Comparison of ENCODE assay signal across 20 cellular contexts in the genomic region with DNA sequence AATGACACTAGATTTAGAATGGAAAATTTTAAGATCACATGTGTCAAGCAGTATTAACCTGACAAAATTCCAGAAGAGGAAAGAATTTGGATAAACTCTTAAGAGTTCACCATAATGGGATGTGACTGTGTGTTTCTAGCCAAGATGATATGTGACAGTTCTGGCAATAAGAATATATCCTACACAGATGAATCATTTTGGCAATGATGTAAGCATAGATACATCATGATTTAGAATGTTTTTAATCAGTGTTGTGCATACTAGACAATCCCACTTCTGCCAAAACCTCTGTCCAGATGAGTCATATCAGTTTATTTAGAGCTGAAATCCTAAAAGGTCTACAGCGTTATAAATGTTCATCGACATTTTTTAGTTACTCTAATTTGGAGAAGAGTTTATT. TPM values are rescaled to one million over a fixed set of nuclear protein-coding genes. Genes with fewer than 3 reads are reported as not detected.
A peak's percentile ranks its signal among the peaks of the same experiment; 100 is the strongest.
DNase-seq lines count a peak whose midpoint lies in the region; ATAC-seq, FAIRE-seq and TF ChIP-seq lines count a peak whose summit lies in the region.
"Had no signal": no experiment of that assay in that cellular context is flagged by ENCODE, and none has a peak within 500 bp of the region (broad histone marks: within the 10 kb centered on the region; RNA-seq: fewer than 3 reads in every experiment).

No MANE protein-coding gene starts in this region.

- no peak overlapping the region for H3K27ac ChIP-seq in GM12878 (ENCODE audit: control insufficient read depth, insufficient read depth)
- H3K27ac ChIP-seq in hepatocyte, result peak overlapping the region; percentile 9
- H3K27ac ChIP-seq: cardiac muscle cell, left ventricle myocardium inferior, SJCRH30 had no signal

- intact Hi-C loops in GM12878 (cut with micrococcal nuclease; ENCODE audit: unreplicated experiment), result no loop called here
- intact Hi-C loops in activated CD4-positive, alpha-beta memory T cell treated with anti-CD3 and anti-CD28 coated beads for 36 hours (cut with micrococcal nuclease), result no loop called here

- H3K4me2 ChIP-seq in GM12878 (ENCODE audit: control insufficient read depth, insufficient read depth), result no peak overlapping the region
- H3K4me2 ChIP-seq in hepatocyte, result no peak overlapping the region

- peak; percentile 7 for FAIRE-seq in GM12878 (lab: Jason Lieb, UNC)

- RAD21 ChIA-PET in GM12878 (lab: Charles Lee; ENCODE audit: unreplicated experiment), result no interaction called here

- H3K4me1 Mint-ChIP-seq in activated CD4-positive, alpha-beta memory T cell treated with anti-CD3 and anti-CD28 coated beads for 36 hours (ENCODE audit: low read depth), result peaks cover 2% of the 10 kb centered on the region
- H3K4me1 Mint-ChIP-seq in activated naive CD8-positive, alpha-beta T cell treated with anti-CD3 and anti-CD28 coated beads for 36 hours, result peaks cover 6% of the 10 kb centered on the region

- H3K9ac ChIP-seq in GM12878 (ENCODE audit: control insufficient read depth, insufficient read depth, low read length), result no peak overlapping the region

- no peak overlapping the region for H3K27ac Mint-ChIP-seq in activated CD4-positive, alpha-beta memory T cell treated with anti-CD3 and anti-CD28 coated beads for 36 hours
- H3K27ac Mint-ChIP-seq in activated naive CD8-positive, alpha-beta T cell treated with anti-CD3 and anti-CD28 coated beads for 36 hours, result no peak overlapping the region
- H3K27ac Mint-ChIP-seq: CD8-positive, alpha-beta T cell had no signal

- H3K9me3 ChIP-seq in GM12878 (replicated peaks; ENCODE audit: control insufficient read depth, insufficient read depth, low read length) (no peaks in the 10 kb centered on the region), hepatocyte (ENCODE audit: low read depth) (no peaks in the 10 kb centered on the region)
- H3K9me3 ChIP-seq: left ventricle myocardium inferior, SJCRH30 had no signal

- no peaks in the 10 kb centered on the region for H3K36me3 Mint-ChIP-seq in activated CD4-positive, alpha-beta memory T cell treated with anti-CD3 and anti-CD28 coated beads for 36 hours
- no peaks in the 10 kb centered on the region for H3K36me3 Mint-ChIP-seq in activated naive CD8-positive, alpha-beta T cell treated with anti-CD3 and anti-CD28 coated beads for 36 hours
- H3K36me3 Mint-ChIP-seq: CD8-positive, alpha-beta T cell had no signal

- no peaks in the 10 kb centered on the region; a peak in 2 of 4 replicates for H3K27me3 ChIP-seq in GM12878 (replicated peaks in 1 of 2; ENCODE audit: control insufficient read depth in 2 of 2, insufficient read depth in 2 of 2, low read length in 1 of 2)
- H3K27me3 ChIP-seq in hepatocyte, result no peaks in the 10 kb centered on the region
- H3K27me3 ChIP-seq: cardiac muscle cell, SJCRH30 had no signal

- H3K9me3 Mint-ChIP-seq in activated CD4-positive, alpha-beta memory T cell treated with anti-CD3 and anti-CD28 coated beads for 36 hours, result no peaks in the 10 kb centered on the region
- H3K9me3 Mint-ChIP-seq in activated naive CD8-positive, alpha-beta T cell treated with anti-CD3 and anti-CD28 coated beads for 36 hours, result no peaks in the 10 kb centered on the region
- H3K9me3 Mint-ChIP-seq: CD8-positive, alpha-beta T cell had no signal

- H2AFZ ChIP-seq in GM12878 (ENCODE audit: control insufficient read depth, low read depth, low read length) (no peak overlapping the region), hepatocyte (no peak overlapping the region)

- no peak for TF ChIP-seq RAD21 in GM12878 (IDR thresholded peaks at IDR 0.05; ENCODE audit: insufficient read depth, low read depth, low read length)

- DNase-seq in AG10803 (ENCODE audit: low read depth), result peak; percentile 3
- DNase-seq in HT1080 (ENCODE audit: low read depth), result peak; percentile 52
- no peak for DNase-seq in GM12878 (ENCODE audit: low read depth, low spot score)
- DNase-seq in hepatocyte (ENCODE audit: low spot score), result no peak
- no peak for DNase-seq in DMS53 treated with DMSO at 0.1 percent for 48 hours (lab: John Stamatoyannopoulos, UW; ENCODE audit: unreplicated experiment)
- DNase-seq in activated CD4-positive, alpha-beta memory T cell treated with anti-CD3 and anti-CD28 coated beads for 36 hours, result no peak
- no peak for DNase-seq in activated naive CD8-positive, alpha-beta T cell treated with anti-CD3 and anti-CD28 coated beads for 36 hours
- DNase-seq: activated CD4-positive, CD25-positive, alpha-beta regulatory T cell treated with anti-CD3 and anti-CD28 coated beads, Interleukin-2, amount 50 U/mL, for 72 hours; CD8-positive, alpha-beta T cell; left ventricle myocardium inferior; NCI-H1092; NCI-H524 treated with DMSO at 0.1 percent for 48 hours; SJCRH30; stimulated activated naive CD4-positive, alpha-beta T cell treated with Interleukin-2 at 50 U/mL for 16 hours; T-helper 9 cell had no signal

- no peak overlapping the region for H3K4me3 Mint-ChIP-seq in activated CD4-positive, alpha-beta memory T cell treated with anti-CD3 and anti-CD28 coated beads for 36 hours
- H3K4me3 Mint-ChIP-seq in activated naive CD8-positive, alpha-beta T cell treated with anti-CD3 and anti-CD28 coated beads for 36 hours, result no peak overlapping the region
- H3K4me3 Mint-ChIP-seq: CD8-positive, alpha-beta T cell had no signal

- peaks cover 2% of the 10 kb centered on the region for H3K27me3 Mint-ChIP-seq in activated CD4-positive, alpha-beta memory T cell treated with anti-CD3 and anti-CD28 coated beads for 36 hours
- H3K27me3 Mint-ChIP-seq in activated naive CD8-positive, alpha-beta T cell treated with anti-CD3 and anti-CD28 coated beads for 36 hours, result peaks cover 19% of the 10 kb centered on the region

- H3K4me3 ChIP-seq in AG10803 (ENCODE audit: low read length), result no peak overlapping the region
- H3K4me3 ChIP-seq in GM12878, result no peak overlapping the region
- H3K4me3 ChIP-seq in hepatocyte, result no peak overlapping the region
- H3K4me3 ChIP-seq: cardiac muscle cell, left ventricle myocardium inferior, SJCRH30 had no signal

- TF ChIP-seq CTCF in AG10803 (conservative IDR thresholded peaks at IDR 0.05; ENCODE audit: low read length), result no peak
- no peak for TF ChIP-seq CTCF in GM12878 (IDR thresholded peaks at IDR 0.05 in 2 of 3, conservative IDR thresholded peaks at IDR 0.05 in 1 of 3; ENCODE audit: control insufficient read depth in 2 of 3, extremely low read depth in 1 of 3, insufficient read depth in 1 of 3, low read depth in 3 of 3, low read length in 3 of 3)
- no peak for TF ChIP-seq CTCF in hepatocyte (IDR thresholded peaks at IDR 0.05; ENCODE audit: poor library complexity)

- WGBS in GM12878 (ENCODE audit: insufficient coverage, insufficient replicate concordance, low lambda C conversion rate, missing lambda C conversion rate), result 45% methylated on average over 2 of the region's 2 CpGs
- 63% methylated on average over 2 of the region's 2 CpGs for WGBS in hepatocyte (ENCODE audit: low lambda C conversion rate, missing lambda C conversion rate)

- no peak for TF ChIP-seq POLR2A in GM12878 (IDR thresholded peaks at IDR 0.05; ENCODE audit: low read depth, low read length)

- H4K20me1 ChIP-seq in GM12878 (ENCODE audit: control insufficient read depth, insufficient read depth), result no peaks in the 10 kb centered on the region
- no peaks in the 10 kb centered on the region for H4K20me1 ChIP-seq in hepatocyte (ENCODE audit: insufficient read depth, poor library complexity, severe bottlenecking)

- H3K4me1 ChIP-seq in GM12878 (ENCODE audit: control insufficient read depth, insufficient read depth, low read length), result no peaks in the 10 kb centered on the region
- H3K4me1 ChIP-seq in hepatocyte (ENCODE audit: insufficient read depth), result no peaks in the 10 kb centered on the region
- H3K4me1 ChIP-seq: left ventricle myocardium inferior had no signal

- ATAC-seq in GM12878 (no peak), GM21717 (IDR thresholded peaks at IDR 0.05; ENCODE audit: unreplicated experiment) (no peak)
- ATAC-seq: CD8-positive, alpha-beta T cell had no signal

- POLR2A ChIA-PET in GM12878 (lab: Charles Lee), result no interaction called here
- POLR2A ChIA-PET in activated CD4-positive, alpha-beta memory T cell treated with anti-CD3 and anti-CD28 coated beads for 36 hours (lab: Charles Lee), result no interaction called here

- in situ Hi-C loops in GM12878 (cut with MboI), result no loop called here

- no peaks in the 10 kb centered on the region for H3K9me2 ChIP-seq in hepatocyte (replicated peaks; ENCODE audit: insufficient read depth)

- H3K79me2 ChIP-seq in GM12878 (ENCODE audit: control insufficient read depth, insufficient read depth, low read length), result no peaks in the 10 kb centered on the region
- H3K79me2 ChIP-seq in hepatocyte, result no peaks in the 10 kb centered on the region

- no peaks in the 10 kb centered on the region for H3K36me3 ChIP-seq in GM12878 (ENCODE audit: control insufficient read depth in 2 of 2, insufficient read depth in 2 of 2, low read length in 1 of 2)
- H3K36me3 ChIP-seq in hepatocyte (replicated peaks; ENCODE audit: insufficient read depth, low read depth), result no peaks in the 10 kb centered on the region
- H3K36me3 ChIP-seq: cardiac muscle cell, left ventricle myocardium inferior, SJCRH30 had no signal

- CTCF ChIA-PET in GM12878 (lab: Yijun Ruan, JAX), result no interaction called here
- CTCF ChIA-PET in activated CD4-positive, alpha-beta memory T cell treated with anti-CD3 and anti-CD28 coated beads for 36 hours (lab: Charles Lee), result no interaction called here

- TF ChIP-seq EP300 in GM12878 (IDR thresholded peaks at IDR 0.05; ENCODE audit: borderline replicate concordance in 1 of 2, control insufficient read depth in 1 of 2, low read depth in 2 of 2, low read length in 2 of 2), result no peak

- no TSS peak for BruUV-seq in GM12878 (replicated peaks; lab: Mats Ljungman, UMichigan)

- SMC1A ChIA-PET in GM12878 (lab: Charles Lee; ENCODE audit: uncharacterized antibody, unreplicated experiment), result no interaction called here

RNA-seq across cellular contexts. Expression of gene PTCHD1, which starts 48.8 kb away (rescaled TPM):
- 0.53 and 1.0 TPM in 2 replicates for total RNA-seq in HT1080 (2014; rRNA removed; shearing (Covaris generic))
- 0.05 and 0.11 TPM in 2 replicates for polyA plus RNA-seq in HT1080 (2015; cell fraction: cytosol; rRNA removed)
- 0.15 and 0.18 TPM in 2 replicates for polyA plus RNA-seq in HT1080 (2015; cell fraction: nucleus; rRNA removed)
- total RNA-seq in GM12878 (2013; cell fraction: nucleolus; rRNA removed), result not detected in 2 replicates
- total RNA-seq in GM12878 (2014; rRNA removed), result not detected in 2 replicates
- total RNA-seq in GM12878 (2014; rRNA removed; fragmentation: Illumina TruSeq; extraction: Trizol), result not detected in 2 replicates
- not detected in 2 replicates for total RNA-seq in GM12878 (2021)
- polyA plus RNA-seq in GM12878 (2011; ENCODE audit: low read depth), result not detected
- not detected in 2 replicates for polyA plus RNA-seq in GM12878 (2011; rRNA removed)
- polyA plus RNA-seq in GM12878 (2011; cell fraction: cytosol; rRNA removed), result not detected in 2 replicates
- not detected in 2 replicates for polyA plus RNA-seq in GM12878 (2011; cell fraction: nucleus; rRNA removed)
- not detected in 2 replicates for polyA plus RNA-seq in GM12878 (2012)
- not detected in 2 replicates for polyA plus RNA-seq in GM12878 (2014; fragmentation: Illumina TruSeq; extraction: Trizol)
- polyA plus RNA-seq in GM12878 (2014; fragmentation: Nextera tagmentation; extraction: Ambion mirVana), result not detected
- not detected in 2 replicates for polyA plus RNA-seq in GM12878 (2014; rRNA removed)
- polyA plus RNA-seq in GM12878 (2016; fragmentation: Nextera tagmentation; extraction: Ambion mirVana), result not detected
- polyA minus RNA-seq in GM12878 (2011; rRNA and poly(A)+ RNA removed), result not detected in 2 replicates
- polyA minus RNA-seq in GM12878 (2011; cell fraction: cytosol; rRNA and poly(A)+ RNA removed), result not detected in 2 replicates
- polyA minus RNA-seq in GM12878 (2011; cell fraction: nucleus; rRNA and poly(A)+ RNA removed), result not detected in 2 replicates
- total RNA-seq in hepatocyte, result 5.7 and 7.7 TPM in 2 replicates
- 3.0 and 3.4 TPM in 2 replicates for polyA plus RNA-seq in hepatocyte
- not detected for total RNA-seq in activated CD4-positive, alpha-beta memory T cell treated with anti-CD3 and anti-CD28 coated beads for 36 hours
- not detected for total RNA-seq in activated naive CD8-positive, alpha-beta T cell treated with anti-CD3 and anti-CD28 coated beads for 36 hours
- total RNA-seq: CD8-positive, alpha-beta T cell; OCI-LY7; renal cortical epithelial cell had no signal
- polyA plus RNA-seq: AG04450 had no signal

Comparison
In these comparisons a context has a peak if more than half of its experiments do, and no peak if none do; other contexts are left out.
1. DNase-seq: peak in AG10803 (single experiment) and HT1080 (single experiment); none in GM12878 (single experiment), hepatocyte (single experiment), DMS53 treated with DMSO at 0.1 percent for 48 hours (single experiment), activated CD4-positive, alpha-beta memory T cell treated with anti-CD3 and anti-CD28 coated beads for 36 hours (single experiment) and activated naive CD8-positive, alpha-beta T cell treated with anti-CD3 and anti-CD28 coated beads for 36 hours (single experiment).